1 cellular context compared by ENCODE assay signal in the genomic region with DNA sequence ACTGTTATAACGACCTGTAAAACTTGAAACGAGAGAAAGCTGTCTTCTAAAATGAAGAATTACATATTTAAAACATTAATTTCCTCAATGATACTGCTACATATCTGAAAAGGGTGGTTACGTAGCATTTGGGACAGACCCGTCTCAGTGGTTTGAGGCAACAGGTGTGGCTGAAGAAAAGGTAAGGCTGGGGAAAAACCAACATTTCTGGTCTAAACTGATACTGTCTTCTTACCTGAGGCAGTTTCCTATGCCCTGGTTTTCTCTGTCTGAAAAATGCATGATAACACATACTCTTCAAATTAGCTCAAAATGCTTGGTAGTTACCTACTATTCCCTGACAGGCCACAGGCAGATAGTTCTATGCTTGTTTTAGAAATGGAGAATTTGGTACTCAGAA.
TF ChIP-seq lines count a peak whose summit lies in the region.

No MANE protein-coding gene starts in this region.

TF ChIP-seq in GM12878, 131 proteins besides CTCF, POLR2A, EP300 and RAD21:
- TF ChIP-seq ZZZ3 (IDR thresholded peaks at IDR 0.05; ENCODE audit: control insufficient read depth, insufficient read length, low read depth) (no peak), NFIC (IDR thresholded peaks at IDR 0.05; ENCODE audit: low read depth, low read length) (no peak), MYC (IDR thresholded peaks at IDR 0.05; ENCODE audit: insufficient read depth, insufficient read length, insufficient replicate concordance, low read length, severe bottlenecking) (no peak), ZNF622 (IDR thresholded peaks at IDR 0.05) (no peak), BCL11A (IDR thresholded peaks at IDR 0.05; ENCODE audit: low read depth, low read length) (no peak), EED (IDR thresholded peaks at IDR 0.05; ENCODE audit: low read depth) (no peak), SRF (IDR thresholded peaks at IDR 0.05; ENCODE audit: low read depth in 2 of 2, low read length in 2 of 2) (no peak)
- TF ChIP-seq, protein P1, sequence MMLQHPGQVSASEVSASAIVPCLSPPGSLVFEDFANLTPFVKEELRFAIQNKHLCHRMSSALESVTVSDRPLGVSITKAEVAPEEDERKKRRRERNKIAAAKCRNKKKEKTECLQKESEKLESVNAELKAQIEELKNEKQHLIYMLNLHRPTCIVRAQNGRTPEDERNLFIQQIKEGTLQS (IDR thresholded peaks at IDR 0.05; ENCODE audit: borderline replicate concordance, extremely low read depth, low read depth, low read length): no peak
- TF ChIP-seq, protein P2, sequence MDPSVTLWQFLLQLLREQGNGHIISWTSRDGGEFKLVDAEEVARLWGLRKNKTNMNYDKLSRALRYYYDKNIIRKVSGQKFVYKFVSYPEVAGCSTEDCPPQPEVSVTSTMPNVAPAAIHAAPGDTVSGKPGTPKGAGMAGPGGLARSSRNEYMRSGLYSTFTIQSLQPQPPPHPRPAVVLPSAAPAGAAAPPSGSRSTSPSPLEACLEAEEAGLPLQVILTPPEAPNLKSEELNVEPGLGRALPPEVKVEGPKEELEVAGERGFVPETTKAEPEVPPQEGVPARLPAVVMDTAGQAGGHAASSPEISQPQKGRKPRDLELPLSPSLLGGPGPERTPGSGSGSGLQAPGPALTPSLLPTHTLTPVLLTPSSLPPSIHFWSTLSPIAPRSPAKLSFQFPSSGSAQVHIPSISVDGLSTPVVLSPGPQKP (IDR thresholded peaks at IDR 0.05; ENCODE audit: low read depth, low read length): no peak
- TF ChIP-seq, protein P3, sequence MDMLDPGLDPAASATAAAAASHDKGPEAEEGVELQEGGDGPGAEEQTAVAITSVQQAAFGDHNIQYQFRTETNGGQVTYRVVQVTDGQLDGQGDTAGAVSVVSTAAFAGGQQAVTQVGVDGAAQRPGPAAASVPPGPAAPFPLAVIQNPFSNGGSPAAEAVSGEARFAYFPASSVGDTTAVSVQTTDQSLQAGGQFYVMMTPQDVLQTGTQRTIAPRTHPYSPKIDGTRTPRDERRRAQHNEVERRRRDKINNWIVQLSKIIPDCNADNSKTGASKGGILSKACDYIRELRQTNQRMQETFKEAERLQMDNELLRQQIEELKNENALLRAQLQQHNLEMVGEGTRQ (IDR thresholded peaks at IDR 0.05; ENCODE audit: borderline replicate concordance, low read depth, low read length): no peak
